ENCODE assay signal across 10 cellular contexts in genomic region chrX:115940348-115940747, GRCh38.
DNase-seq lines count a peak whose midpoint lies in the region; ATAC-seq and TF ChIP-seq lines count a peak whose summit lies in the region.
"Had no signal": no experiment of that assay in that cellular context is flagged by ENCODE, and none has a peak within 500 bp of the region (broad histone marks: within the 10 kb centered on the region; RNA-seq: fewer than 3 reads in every experiment).

No MANE protein-coding gene starts in this region.

- H2AFZ ChIP-seq in OCI-LY3 (ENCODE audit: low read depth, low read length) = no peak overlapping the region

- ATAC-seq in GM19438 (IDR thresholded peaks at IDR 0.05; ENCODE audit: low read depth, unreplicated experiment) (peak; percentile 31), HG03064 (IDR thresholded peaks at IDR 0.05; ENCODE audit: low read depth, unreplicated experiment) (peak; percentile 8), T-helper 17 cell (no peak), right cardiac atrium (no peak)

- H3K4me1 Mint-ChIP-seq in T-helper 17 cell = no peaks in the 10 kb centered on the region

- no peaks in the 10 kb centered on the region for H3K36me3 Mint-ChIP-seq in T-helper 17 cell (ENCODE audit: low read depth)

- no peak overlapping the region for H3K4me3 Mint-ChIP-seq in T-helper 17 cell

- peak; percentile 30 for DNase-seq in GM06990 (ENCODE audit: extremely low read depth, insufficient read length)
- no peak for DNase-seq in T-helper 17 cell
- DNase-seq in activated CD4-positive, CD25-positive, alpha-beta regulatory T cell (lab: John Stamatoyannopoulos, UW) = no peak
- no peak for DNase-seq in SW 1271 (lab: John Stamatoyannopoulos, UW)
- DNase-seq in right cardiac atrium = no peak

- no peak overlapping the region for H3K9ac ChIP-seq in OCI-LY3 (ENCODE audit: low read length)

- 90% methylated on average over 2 of the region's 2 CpGs for WGBS in right cardiac atrium

- no peaks in the 10 kb centered on the region for H3K79me2 ChIP-seq in OCI-LY3 (ENCODE audit: low read length)

- TF ChIP-seq CTCF in GM06990 (IDR thresholded peaks at IDR 0.05; ENCODE audit: insufficient read depth, low read length, poor library complexity, severe bottlenecking) (peak; percentile 41), OCI-LY3 (IDR thresholded peaks at IDR 0.05; ENCODE audit: low read depth, low read length) (no peak)

- intact Hi-C loops in right cardiac atrium (cut with DNase I) = no loop called here

- H3K4me1 ChIP-seq in OCI-LY3 (ENCODE audit: low read length) (peaks cover 32% of the 10 kb centered on the region), right cardiac atrium (ENCODE audit: control insufficient read depth, insufficient read depth, low read length) (peaks cover 1% of the 10 kb centered on the region)

- H3K36me3 ChIP-seq in GM06990 (ENCODE audit: control insufficient read depth, insufficient read depth, low read length) = no peaks in the 10 kb centered on the region; the same call in 1 of the 2 replicates
- H3K36me3 ChIP-seq in OCI-LY3 (replicated peaks; ENCODE audit: low read depth, low read length) = no peaks in the 10 kb centered on the region

- H3K27ac ChIP-seq in OCI-LY3 (ENCODE audit: low read length) = no peak overlapping the region
- no peak overlapping the region for H3K27ac ChIP-seq in right cardiac atrium (ENCODE audit: low read length)
- H3K27ac ChIP-seq: skin epidermis had no signal

- H3K27me3 Mint-ChIP-seq in T-helper 17 cell = no peaks in the 10 kb centered on the region

- H3K9me3 ChIP-seq in OCI-LY3 (ENCODE audit: insufficient read depth, low read length) = no peaks in the 10 kb centered on the region
- H3K9me3 ChIP-seq in T-helper 17 cell (ENCODE audit: control insufficient read depth, low read length, poor library complexity, severe bottlenecking) = no peaks in the 10 kb centered on the region
- H3K9me3 ChIP-seq in right cardiac atrium (ENCODE audit: control insufficient read depth, low read length) = no peaks in the 10 kb centered on the region
- H3K9me3 ChIP-seq: heart right ventricle had no signal

- peak overlapping the region; percentile 67 for H3K4me2 ChIP-seq in OCI-LY3 (ENCODE audit: low read length)

- H3K27me3 ChIP-seq in GM06990 (replicated peaks; ENCODE audit: control insufficient read depth, insufficient read depth, low read length) (no peaks in the 10 kb centered on the region), OCI-LY3 (ENCODE audit: low read depth, low read length) (no peaks in the 10 kb centered on the region), right cardiac atrium (ENCODE audit: control insufficient read depth, insufficient read depth) (no peaks in the 10 kb centered on the region)

- H3K4me3 ChIP-seq in GM06990 (replicated peaks; ENCODE audit: low read depth, low read length) (no peak overlapping the region), OCI-LY3 (ENCODE audit: low read length) (0 out of 2 replicates have a peak overlapping the region, but pooled peaks have one; percentile 9), right cardiac atrium (ENCODE audit: low read length) (no peak overlapping the region)
- H3K4me3 ChIP-seq: skin epidermis had no signal

- H3K27ac Mint-ChIP-seq in T-helper 17 cell = no peak overlapping the region

- H4K20me1 ChIP-seq in OCI-LY3 (ENCODE audit: insufficient read depth, low read length) = no peaks in the 10 kb centered on the region

Comparison
In these comparisons a context has a peak if more than half of its experiments do, and no peak if none do; other contexts are left out.
1. ATAC-seq: peak in GM19438 (single experiment) and HG03064 (single experiment); none in T-helper 17 cell (single experiment) and right cardiac atrium (0 of 2).